ENCODE assay signal across 12 cellular contexts in the genomic region with DNA sequence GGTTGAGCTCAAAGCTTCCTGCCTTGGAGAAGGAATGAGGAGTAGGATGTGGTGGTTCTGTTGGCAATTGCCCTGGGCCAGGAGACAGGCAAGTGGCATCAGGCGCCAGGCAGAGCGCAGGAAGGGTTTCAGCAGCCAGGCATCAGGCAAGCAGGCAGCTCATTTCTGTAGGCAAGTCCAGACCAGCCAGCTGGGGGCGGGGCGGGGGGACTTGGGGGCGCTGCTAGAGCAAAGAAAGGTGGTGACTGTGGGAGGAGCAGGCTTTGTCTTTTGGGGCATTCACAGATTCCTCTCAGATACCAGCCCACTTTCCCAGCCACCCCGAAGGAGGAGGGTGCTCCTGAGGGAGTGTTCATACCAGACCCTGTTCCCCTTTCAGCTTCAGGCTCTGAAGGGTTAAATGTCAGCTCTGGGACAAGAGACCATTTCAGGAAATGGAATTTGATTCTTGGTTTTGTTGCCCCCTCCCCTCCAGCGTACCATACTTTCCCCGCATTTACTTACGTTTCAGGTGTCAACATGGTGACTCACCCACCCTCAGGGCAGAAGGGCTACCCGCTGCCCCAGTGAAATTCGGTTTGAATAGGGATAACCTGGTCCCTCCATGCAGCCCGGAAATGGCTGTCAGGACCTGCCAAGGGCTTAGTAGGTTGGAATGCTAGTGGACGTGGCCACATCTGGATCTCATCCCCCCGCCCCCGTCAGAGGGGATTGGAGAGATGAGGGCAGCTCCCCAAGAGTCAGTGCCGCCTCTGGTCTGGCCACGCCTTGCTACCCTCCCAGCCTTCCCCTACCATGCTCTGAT. TPM values are rescaled to one million over a fixed set of nuclear protein-coding genes. Genes with fewer than 3 reads are reported as not detected.
A peak's percentile ranks its signal among the peaks of the same experiment; 100 is the strongest.
DNase-seq lines count a peak whose midpoint lies in the region; ATAC-seq and TF ChIP-seq lines count a peak whose summit lies in the region.
"Had no signal": no experiment of that assay in that cellular context is flagged by ENCODE, and none has a peak within 500 bp of the region (broad histone marks: within the 10 kb centered on the region; RNA-seq: fewer than 3 reads in every experiment).

No MANE protein-coding gene starts in this region.

- no peak for ATAC-seq in HG02642 (IDR thresholded peaks at IDR 0.05; ENCODE audit: poor library complexity, unreplicated experiment)
- ATAC-seq: natural killer cell had no signal

- WGBS in suprapubic skin: 28% methylated on average over 17 of the region's 17 CpGs

- peaks cover 24% of the 10 kb centered on the region for H3K4me1 ChIP-seq in suprapubic skin

- peaks cover 19% of the 10 kb centered on the region for H3K27me3 ChIP-seq in suprapubic skin

- TF ChIP-seq CTCF in suprapubic skin (IDR thresholded peaks at IDR 0.05): no peak

- peak; percentile 75 for DNase-seq in DMS 273 (lab: John Stamatoyannopoulos, UW; ENCODE audit: unreplicated experiment)
- DNase-seq in DMS 273 treated with DMSO at 0.1 percent for 48 hours (lab: John Stamatoyannopoulos, UW): no peak
- peak; percentile 80 for DNase-seq in NCI-H2196 treated with DMSO at 0.1 percent for 48 hours (lab: John Stamatoyannopoulos, UW; ENCODE audit: unreplicated experiment)
- DNase-seq in epithelial cell of prostate (ENCODE audit: low read depth, low spot score): peak; percentile 93
- peak; percentile 74 for DNase-seq in renal cortical epithelial cell (ENCODE audit: low read depth)
- DNase-seq in suprapubic skin (ENCODE audit: low spot score in 2 of 2): no peak
- no peak for DNase-seq in activated CD4-positive, alpha-beta T cell treated with anti-CD3 and anti-CD28 coated beads for 1 hour
- DNase-seq: natural killer cell, NCI-H187 had no signal

- H3K9me3 ChIP-seq in suprapubic skin: no peaks in the 10 kb centered on the region

- TF ChIP-seq POLR2A in suprapubic skin (IDR thresholded peaks at IDR 0.05): no peak

- H3K4me3 ChIP-seq in suprapubic skin: no peak overlapping the region

- no peaks in the 10 kb centered on the region for H3K36me3 ChIP-seq in suprapubic skin

- H3K27ac ChIP-seq in epithelial cell of prostate (peak overlapping the region; percentile 63), suprapubic skin (no peak overlapping the region)
- H3K27ac ChIP-seq: 22Rv1 had no signal

- no peak for TF ChIP-seq EP300 in suprapubic skin (IDR thresholded peaks at IDR 0.05)

RNA-seq across cellular contexts. Expression of gene NGFR, which starts 13.2 kb away (rescaled TPM):
- 0.25 TPM in 1 of 2 replicates, not detected in the other for total RNA-seq in renal cortical epithelial cell
- 10 to 100 TPM; 18.1 to 26.8 (median 22.0) TPM for total RNA-seq in suprapubic skin
- total RNA-seq: glomerular endothelial cell had no signal

Comparison
In these comparisons a context has a peak if more than half of its experiments do, and no peak if none do; other contexts are left out.
1. DNase-seq: peak in DMS 273 (single experiment), NCI-H2196 treated with DMSO at 0.1 percent for 48 hours (single experiment), epithelial cell of prostate (single experiment) and renal cortical epithelial cell (single experiment); none in DMS 273 treated with DMSO at 0.1 percent for 48 hours (single experiment), suprapubic skin (0 of 2) and activated CD4-positive, alpha-beta T cell treated with anti-CD3 and anti-CD28 coated beads for 1 hour (single experiment).
2. RNA of gene NGFR, which starts 13.2 kb away (total RNA-seq): 18.1 to 26.8 TPM in suprapubic skin; 0.25 TPM in renal cortical epithelial cell; every median in the first group is over 10 times any median in the second.